In the genomic region with DNA sequence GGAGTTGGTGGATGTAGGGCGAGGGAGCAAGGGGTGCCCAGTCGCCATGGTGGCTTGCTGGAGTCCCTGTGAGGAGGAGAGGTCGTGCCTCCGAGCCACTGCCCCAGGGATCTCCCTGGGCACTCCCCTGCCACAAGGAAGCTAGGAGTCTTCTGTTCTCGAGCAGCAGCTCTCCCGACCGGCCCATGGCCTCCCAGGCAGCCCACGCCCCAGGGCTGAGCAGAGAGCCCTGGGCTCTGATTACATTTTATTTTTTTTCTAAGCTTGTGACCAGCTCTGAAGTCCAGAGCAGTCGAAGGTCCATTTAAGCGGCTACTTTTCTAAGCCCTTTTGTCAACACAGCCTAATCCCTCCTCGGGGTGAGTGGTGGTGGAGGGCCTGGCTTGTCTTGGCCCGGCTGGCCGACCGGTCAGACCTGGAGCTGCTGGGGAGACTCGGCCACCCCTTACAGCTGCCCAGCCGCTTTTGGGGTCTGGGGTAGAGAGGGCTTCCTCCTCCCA, we compare ENCODE assay signal across 9 cellular contexts. TPM values are rescaled to one million over a fixed set of nuclear protein-coding genes. Genes with fewer than 3 reads are reported as not detected.
A peak's percentile ranks its signal among the peaks of the same experiment; 100 is the strongest.
DNase-seq lines count a peak whose midpoint lies in the region; ATAC-seq and TF ChIP-seq lines count a peak whose summit lies in the region.
"Had no signal": no experiment of that assay in that cellular context is flagged by ENCODE, and none has a peak within 500 bp of the region (broad histone marks: within the 10 kb centered on the region; RNA-seq: fewer than 3 reads in every experiment).

No MANE protein-coding gene starts in this region.

- H3K36me3 ChIP-seq in gastroesophageal sphincter: no peaks in the 10 kb centered on the region
- no peaks in the 10 kb centered on the region for H3K36me3 ChIP-seq in parathyroid adenoma (ENCODE audit: control insufficient read depth, insufficient read depth, low read length)

- H3K9me3 ChIP-seq in CD4-positive, alpha-beta T cell (ENCODE audit: control insufficient read depth, low read length): no peaks in the 10 kb centered on the region
- H3K9me3 ChIP-seq in gastroesophageal sphincter (no peaks in the 10 kb centered on the region), parathyroid adenoma (ENCODE audit: control insufficient read depth, low read length) (no peaks in the 10 kb centered on the region)

- H3K27me3 Mint-ChIP-seq in CD4-positive, alpha-beta T cell: no peaks in the 10 kb centered on the region
- H3K27me3 Mint-ChIP-seq in WTC11 (ENCODE audit: low read depth): no peaks in the 10 kb centered on the region
- H3K27me3 Mint-ChIP-seq in stimulated activated memory B cell treated with anti-CD40 and anti-IgM and Interleukin-4, amounts not matched to agents 10 μg/mL and 1 μg/mL and 100 μg/mL, for 72 hours: peaks cover 21% of the 10 kb centered on the region

- DNase-seq in CD4-positive, alpha-beta T cell: no peak
- DNase-seq in WTC11 (ENCODE audit: low spot score) (no peak), NCI-H1694 (lab: John Stamatoyannopoulos, UW) (no peak), RPMI8226 (no peak), NCI-H1694 treated with DMSO at 0.1 percent for 48 hours (lab: John Stamatoyannopoulos, UW) (no peak)

- H3K27me3 ChIP-seq in CD4-positive, alpha-beta T cell (ENCODE audit: control insufficient read depth, insufficient read depth, low read length): no peaks in the 10 kb centered on the region
- H3K27me3 ChIP-seq in gastroesophageal sphincter (no peaks in the 10 kb centered on the region), parathyroid adenoma (ENCODE audit: control insufficient read depth, insufficient read depth, low read length) (no peaks in the 10 kb centered on the region)

- H3K4me2 ChIP-seq in parathyroid adenoma (ENCODE audit: low read length): peak overlapping the region; percentile 96

- no peak for ATAC-seq in CD4-positive, alpha-beta T cell (ENCODE audit: poor library complexity)
- no peak for ATAC-seq in WTC11
- no peak for ATAC-seq in gastroesophageal sphincter
- ATAC-seq in stimulated activated memory B cell treated with anti-CD40 and anti-IgM and Interleukin-4, amounts not matched to agents 10 μg/mL and 1 μg/mL and 100 μg/mL, for 72 hours: no peak

- TF ChIP-seq POLR2A in gastroesophageal sphincter (IDR thresholded peaks at IDR 0.05): peak in 1 of 2 donors; percentile 15

- H3K27ac ChIP-seq in CD4-positive, alpha-beta T cell (ENCODE audit: low read depth, low read length): no peak overlapping the region
- peak overlapping the region; percentile 53 to 90 (median 84) for H3K27ac ChIP-seq in gastroesophageal sphincter
- peak overlapping the region; percentile 84 for H3K27ac ChIP-seq in parathyroid adenoma

- TF ChIP-seq EP300 in gastroesophageal sphincter (IDR thresholded peaks at IDR 0.05): no peak

- H3K36me3 Mint-ChIP-seq in CD4-positive, alpha-beta T cell (ENCODE audit: low read depth): no peaks in the 10 kb centered on the region
- no peaks in the 10 kb centered on the region for H3K36me3 Mint-ChIP-seq in WTC11
- no peaks in the 10 kb centered on the region for H3K36me3 Mint-ChIP-seq in stimulated activated memory B cell treated with anti-CD40 and anti-IgM and Interleukin-4, amounts not matched to agents 10 μg/mL and 1 μg/mL and 100 μg/mL, for 72 hours

- no peak overlapping the region for H2AFZ ChIP-seq in parathyroid adenoma

- peak overlapping the region; percentile 46 for H3K9ac ChIP-seq in parathyroid adenoma

- H3K9me3 Mint-ChIP-seq in CD4-positive, alpha-beta T cell: no peaks in the 10 kb centered on the region
- H3K9me3 Mint-ChIP-seq in WTC11: no peaks in the 10 kb centered on the region
- H3K9me3 Mint-ChIP-seq in stimulated activated memory B cell treated with anti-CD40 and anti-IgM and Interleukin-4, amounts not matched to agents 10 μg/mL and 1 μg/mL and 100 μg/mL, for 72 hours: no peaks in the 10 kb centered on the region
- H3K9me3 Mint-ChIP-seq: T-helper 1 cell treated with Interleukin-12 subunit alpha and Interleukin-12 subunit beta and Interleukin-4 antibody, amounts not matched to agents 30 μg/mL and 1 μg/mL, for 36 hours had no signal

- H3K4me3 ChIP-seq in gastroesophageal sphincter (peak overlapping the region; percentile 65 to 76), parathyroid adenoma (ENCODE audit: low read depth, low read length) (peak overlapping the region; percentile 88)

- peak overlapping the region; percentile 70 for H3K4me3 Mint-ChIP-seq in CD4-positive, alpha-beta T cell
- H3K4me3 Mint-ChIP-seq in WTC11: peak overlapping the region; percentile 60
- no peak overlapping the region for H3K4me3 Mint-ChIP-seq in stimulated activated memory B cell treated with anti-CD40 and anti-IgM and Interleukin-4, amounts not matched to agents 10 μg/mL and 1 μg/mL and 100 μg/mL, for 72 hours
- H3K4me3 Mint-ChIP-seq: T-helper 1 cell treated with Interleukin-12 subunit alpha and Interleukin-12 subunit beta and Interleukin-4 antibody, amounts not matched to agents 30 μg/mL and 1 μg/mL, for 36 hours had no signal

- CTCF ChIA-PET in CD4-positive, alpha-beta T cell (lab: Charles Lee): interaction anchor here (1.1 kb wide), 1 partner anchor 115 kb away, joined by 3 read pairs; no protein-coding TSS in a partner anchor
- CTCF ChIA-PET in WTC11 (lab: Charles Lee): interaction anchor here (1.0 to 2.2 kb wide), 3 partner anchors 114 to 546 kb away, joined by 3 to 11 read pairs (median 4); no protein-coding TSS in a partner anchor

- no peak overlapping the region for H3K27ac Mint-ChIP-seq in CD4-positive, alpha-beta T cell
- peak overlapping the region; percentile 27; the same call in 1 of the 2 replicates for H3K27ac Mint-ChIP-seq in WTC11
- H3K27ac Mint-ChIP-seq in stimulated activated memory B cell treated with anti-CD40 and anti-IgM and Interleukin-4, amounts not matched to agents 10 μg/mL and 1 μg/mL and 100 μg/mL, for 72 hours: no peak overlapping the region
- H3K27ac Mint-ChIP-seq: T-helper 1 cell treated with Interleukin-12 subunit alpha and Interleukin-12 subunit beta and Interleukin-4 antibody, amounts not matched to agents 30 μg/mL and 1 μg/mL, for 36 hours had no signal

- WGBS in gastroesophageal sphincter (ENCODE audit: low coverage in 1 of 2), 2 donors: 8% methylated on average over 6 of the region's 16 CpGs; no CpG with 5 or more reads in 1 of the 2 donors

- POLR2A ChIA-PET in CD4-positive, alpha-beta T cell (lab: Charles Lee): no interaction called here
- POLR2A ChIA-PET in WTC11 (lab: Charles Lee): no interaction called here

- peaks cover 8% of the 10 kb centered on the region for H3K4me1 Mint-ChIP-seq in CD4-positive, alpha-beta T cell (ENCODE audit: low read depth)
- peaks cover 37% of the 10 kb centered on the region for H3K4me1 Mint-ChIP-seq in WTC11
- peaks cover 32% of the 10 kb centered on the region for H3K4me1 Mint-ChIP-seq in stimulated activated memory B cell treated with anti-CD40 and anti-IgM and Interleukin-4, amounts not matched to agents 10 μg/mL and 1 μg/mL and 100 μg/mL, for 72 hours

- no peak for TF ChIP-seq CTCF in CD4-positive, alpha-beta T cell (IDR thresholded peaks at IDR 0.05)
- no peak for TF ChIP-seq CTCF in WTC11 (IDR thresholded peaks at IDR 0.05)
- no peak for TF ChIP-seq CTCF in gastroesophageal sphincter (IDR thresholded peaks at IDR 0.05)
- TF ChIP-seq CTCF in parathyroid adenoma (IDR thresholded peaks at IDR 0.05): no peak

- intact Hi-C loops in CD4-positive, alpha-beta T cell (cut with DNase I, micrococcal nuclease): loop anchor here in 1 of 2 experiments (2.0 to 10.0 kb wide), 5 partner anchors 64 to 1176 kb away; a partner anchor contains a TSS

- H3K4me1 ChIP-seq in gastroesophageal sphincter: peaks cover 0 to 83% (median 58%) of the 10 kb centered on the region in 3 donors
- peaks cover 25% of the 10 kb centered on the region for H3K4me1 ChIP-seq in parathyroid adenoma

- peaks cover 65% of the 10 kb centered on the region for H3K79me2 ChIP-seq in parathyroid adenoma

TF ChIP-seq in WTC11, 78 proteins besides CTCF, POLR2A, EP300 and RAD21:
- TF ChIP-seq, protein P1, sequence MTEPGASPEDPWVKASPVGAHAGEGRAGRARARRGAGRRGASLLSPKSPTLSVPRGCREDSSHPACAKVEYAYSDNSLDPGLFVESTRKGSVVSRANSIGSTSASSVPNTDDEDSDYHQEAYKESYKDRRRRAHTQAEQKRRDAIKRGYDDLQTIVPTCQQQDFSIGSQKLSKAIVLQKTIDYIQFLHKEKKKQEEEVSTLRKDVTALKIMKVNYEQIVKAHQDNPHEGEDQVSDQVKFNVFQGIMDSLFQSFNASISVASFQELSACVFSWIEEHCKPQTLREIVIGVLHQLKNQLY (CRISPR knock-in tag; IDR thresholded peaks at IDR 0.05): no peak
- TF ChIP-seq OVOL2 (CRISPR knock-in tag; IDR thresholded peaks at IDR 0.05; ENCODE audit: borderline replicate concordance) (no peak), TCF7 (CRISPR knock-in tag; IDR thresholded peaks at IDR 0.05; ENCODE audit: low read depth) (no peak), ESRRA (CRISPR knock-in tag; IDR thresholded peaks at IDR 0.05; ENCODE audit: borderline replicate concordance) (no peak)

RNA-seq across cellular contexts. Expression of a gene that starts 2.1 kb away (rescaled TPM):
- total RNA-seq in CD4-positive, alpha-beta T cell: 1 to 10 TPM; 7.3 to 8.4 TPM
- 24.9 to 27.5 TPM (median 25.0 TPM) in 3 replicates for total RNA-seq in WTC11 (2021)
- 10 to 100 TPM; 45.1 to 78.9 (median 55.3) TPM for total RNA-seq in gastroesophageal sphincter
